Comparison of ENCODE assay signal across 8 cellular contexts in the genomic region with DNA sequence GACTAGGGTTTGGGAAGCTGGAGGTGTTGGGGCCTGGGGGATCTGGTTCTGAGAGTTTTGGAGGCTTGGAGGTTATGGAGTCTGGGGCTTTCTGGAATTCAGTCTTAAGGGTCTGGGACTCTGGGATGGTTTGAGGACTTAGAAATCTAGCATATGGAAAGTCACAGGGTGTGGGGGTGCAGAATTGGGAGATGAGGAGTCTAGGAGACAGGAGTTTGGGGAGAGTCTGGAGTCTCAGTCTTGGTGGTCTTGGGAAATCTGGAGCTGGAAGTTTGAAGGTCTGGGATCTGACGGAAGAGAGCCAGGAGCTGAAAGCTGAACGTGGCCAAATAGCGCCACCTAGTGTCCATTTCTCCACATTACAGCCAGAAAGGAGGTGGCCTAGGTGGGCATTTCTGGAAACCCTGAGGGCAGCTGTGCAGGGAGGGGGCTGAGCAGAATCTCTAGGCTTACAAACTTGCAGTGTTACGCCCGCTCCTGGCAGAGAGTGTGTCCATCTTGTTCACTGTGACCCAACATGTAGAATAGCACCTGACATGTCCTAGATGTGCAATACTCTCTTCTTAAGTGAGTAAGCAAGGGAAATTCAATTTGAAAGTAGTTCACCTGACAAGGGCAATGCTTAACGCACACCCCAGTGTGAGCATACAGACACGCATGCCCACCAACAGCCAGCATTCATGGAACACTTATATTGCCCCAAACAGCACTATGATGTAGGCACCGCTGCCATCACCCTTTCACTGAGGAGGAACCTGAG.
DNase-seq lines count a peak whose midpoint lies in the region; ATAC-seq and TF ChIP-seq lines count a peak whose summit lies in the region.

No MANE protein-coding gene starts in this region.

- H3K27me3 Mint-ChIP-seq in activated T-cell treated with anti-CD3 and anti-CD28 coated beads, Interleukin-2, amount 50 U/mL, for 24 hours: peaks cover 44% of the 10 kb centered on the region
- peaks cover 27% of the 10 kb centered on the region for H3K27me3 Mint-ChIP-seq in osteocyte (ENCODE audit: unreplicated experiment)

- no peak for DNase-seq in BJ (ENCODE audit: low read depth)
- peak; percentile 72 for DNase-seq in GM20000 (ENCODE audit: low spot score)
- peak; percentile 73 for DNase-seq in NCI-H510A treated with DMSO at 0.1 percent for 48 hours (lab: John Stamatoyannopoulos, UW)
- peak; percentile 48 for DNase-seq in activated T-cell treated with anti-CD3 and anti-CD28 coated beads, Interleukin-2, amount 50 U/mL, for 24 hours
- DNase-seq in fibroblast of the aortic adventitia (ENCODE audit: low read depth): peak; percentile 65
- DNase-seq in osteocyte (ENCODE audit: extremely low spot score, unreplicated experiment): no peak

- H3K4me3 Mint-ChIP-seq in activated T-cell treated with anti-CD3 and anti-CD28 coated beads, Interleukin-2, amount 50 U/mL, for 24 hours: no peak overlapping the region
- H3K4me3 Mint-ChIP-seq in osteocyte (ENCODE audit: unreplicated experiment): no peak overlapping the region

- TF ChIP-seq CTCF in BJ (IDR thresholded peaks at IDR 0.05; ENCODE audit: insufficient read depth, low read depth, low read length) (peak; percentile 80), GM20000 (IDR thresholded peaks at IDR 0.05; ENCODE audit: extremely low read depth, missing control alignments) (peak; percentile 95), fibroblast of the aortic adventitia (IDR thresholded peaks at IDR 0.05; ENCODE audit: insufficient read depth, low read length) (peak; percentile 84), osteocyte (IDR thresholded peaks at IDR 0.05) (peak; percentile 91)

- no peak overlapping the region for H3K27ac Mint-ChIP-seq in activated T-cell treated with anti-CD3 and anti-CD28 coated beads, Interleukin-2, amount 50 U/mL, for 24 hours
- H3K27ac Mint-ChIP-seq in osteocyte (ENCODE audit: unreplicated experiment): no peak overlapping the region

- CTCF ChIA-PET in BJ (lab: Yijun Ruan, JAX): interaction anchor here (0.6 to 16.0 kb wide), 25 partner anchors 7 to 1442 kb away, joined by 3 to 446 read pairs (median 3); no protein-coding TSS in a partner anchor

- H3K27me3 ChIP-seq in BJ (ENCODE audit: control insufficient read depth, insufficient read depth, low read length): peaks cover 3% of the 10 kb centered on the region; the same call in 1 of the 2 replicates

- no peaks in the 10 kb centered on the region for H3K36me3 Mint-ChIP-seq in activated T-cell treated with anti-CD3 and anti-CD28 coated beads, Interleukin-2, amount 50 U/mL, for 24 hours (ENCODE audit: low read depth)
- H3K36me3 Mint-ChIP-seq in osteocyte (ENCODE audit: unreplicated experiment): no peaks in the 10 kb centered on the region

- POLR2A ChIA-PET in BJ (lab: Charles Lee): no interaction called here

- H3K4me3 ChIP-seq in BJ (ENCODE audit: low read depth, low read length) (no peak overlapping the region), fibroblast of the aortic adventitia (ENCODE audit: low read depth, low read length) (no peak overlapping the region)

- no peaks in the 10 kb centered on the region for H3K9me3 Mint-ChIP-seq in activated T-cell treated with anti-CD3 and anti-CD28 coated beads, Interleukin-2, amount 50 U/mL, for 24 hours
- no peaks in the 10 kb centered on the region for H3K9me3 Mint-ChIP-seq in osteocyte (ENCODE audit: unreplicated experiment)

- ATAC-seq in HG02763 (IDR thresholded peaks at IDR 0.05; ENCODE audit: unreplicated experiment): no peak
- ATAC-seq in GM19397 (IDR thresholded peaks at IDR 0.05; ENCODE audit: unreplicated experiment): no peak

- H3K4me1 Mint-ChIP-seq in activated T-cell treated with anti-CD3 and anti-CD28 coated beads, Interleukin-2, amount 50 U/mL, for 24 hours (ENCODE audit: low read depth): peaks cover 2% of the 10 kb centered on the region
- peaks cover 12% of the 10 kb centered on the region for H3K4me1 Mint-ChIP-seq in osteocyte (ENCODE audit: unreplicated experiment)

- H3K36me3 ChIP-seq in BJ (ENCODE audit: control insufficient read depth, insufficient read depth, low read length): no peaks in the 10 kb centered on the region

Comparison
In these comparisons a context has a peak if more than half of its experiments do, and no peak if none do; other contexts are left out.
1. DNase-seq: peak in GM20000 (single experiment), NCI-H510A treated with DMSO at 0.1 percent for 48 hours (single experiment), activated T-cell treated with anti-CD3 and anti-CD28 coated beads, Interleukin-2, amount 50 U/mL, for 24 hours (single experiment) and fibroblast of the aortic adventitia (single experiment); none in BJ (single experiment) and osteocyte (single experiment).
2. Peak in every context shown above with its lines, with median percentiles within 50 percentile points of each other: CTCF ChIP-seq.